19 cellular contexts compared by ENCODE assay signal in the genomic region with DNA sequence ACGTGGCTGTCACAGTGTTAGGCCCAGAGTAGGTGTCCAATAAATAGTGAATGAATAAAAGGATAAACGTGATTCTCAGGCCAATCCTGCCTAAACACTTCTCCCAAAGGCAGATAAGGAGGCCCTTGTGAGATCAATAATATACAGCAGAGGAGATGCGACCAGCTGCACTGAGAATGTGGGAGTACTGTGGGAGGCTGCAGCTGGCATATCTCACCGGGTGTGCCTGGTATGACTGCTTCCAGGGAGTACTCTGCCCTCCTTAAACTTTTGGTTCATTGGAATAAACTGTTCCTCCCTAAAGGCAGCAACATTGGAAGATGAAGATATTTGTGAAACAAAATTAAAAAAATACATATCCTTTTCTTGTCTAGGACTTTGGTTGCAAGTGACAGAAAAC. TPM values are rescaled to one million over a fixed set of nuclear protein-coding genes. Genes with fewer than 3 reads are reported as not detected.
"Had no signal": no experiment of that assay in that cellular context is flagged by ENCODE, and none has a peak within 500 bp of the region (broad histone marks: within the 10 kb centered on the region; RNA-seq: fewer than 3 reads in every experiment).

No MANE protein-coding gene starts in this region.

- H3K27ac Mint-ChIP-seq: activated naive CD4-positive, alpha-beta T cell treated with anti-CD3 and anti-CD28 coated beads, Interleukin-2, amount 50 U/mL, for 24 hours; naive thymus-derived CD8-positive, alpha-beta T cell had no signal

- ATAC-seq: activated CD4-positive, CD25-positive, alpha-beta regulatory T cell treated with anti-CD3 and anti-CD28 coated beads, Interleukin-2, amount 50 U/mL, for 24 hours; gastroesophageal sphincter; heart left ventricle; naive thymus-derived CD8-positive, alpha-beta T cell; psoas muscle had no signal

- DNase-seq: activated CD4-positive, alpha-beta T cell treated with anti-CD3 and anti-CD28 coated beads, Interleukin-2, amount 50 U/mL, for 1 hour; activated CD8-positive, alpha-beta memory T cell treated with anti-CD3 and anti-CD28 coated beads, Interleukin-2, amount 50 U/mL, for 4 hours; activated effector memory CD4-positive, alpha-beta T cell treated with anti-CD3 and anti-CD28 coated beads, Interleukin-2, amount 50 U/mL, for 16 hours; activated T-cell treated with anti-CD3 and anti-CD28 coated beads, Interleukin-2, amount 50 U/mL, for 48 hours; cortex of kidney; heart left ventricle; mesenchymal stem cell; naive thymus-derived CD8-positive, alpha-beta T cell; psoas muscle; stimulated activated CD4-positive, alpha-beta T cell treated with anti-CD3 and anti-CD28 coated beads, Interleukin-4, amount 100 ng/mL, for 1 hour; stomach; T-helper 1 cell; T-helper 9 cell had no signal

- H3K4me3 Mint-ChIP-seq: activated naive CD4-positive, alpha-beta T cell treated with anti-CD3 and anti-CD28 coated beads, Interleukin-2, amount 50 U/mL, for 24 hours; naive thymus-derived CD8-positive, alpha-beta T cell had no signal

- H3K9me3 ChIP-seq: ascending aorta, gastroesophageal sphincter, heart left ventricle, psoas muscle, stomach, thoracic aorta had no signal

- H3K4me3 ChIP-seq: ascending aorta, gastroesophageal sphincter, heart left ventricle, psoas muscle, smooth muscle cell, stomach, thoracic aorta had no signal

- H3K9me3 Mint-ChIP-seq: activated naive CD4-positive, alpha-beta T cell treated with anti-CD3 and anti-CD28 coated beads, Interleukin-2, amount 50 U/mL, for 24 hours had no signal

- H3K36me3 ChIP-seq: ascending aorta, gastroesophageal sphincter, heart left ventricle, stomach, thoracic aorta had no signal

- H3K4me1 Mint-ChIP-seq: activated naive CD4-positive, alpha-beta T cell treated with anti-CD3 and anti-CD28 coated beads, Interleukin-2, amount 50 U/mL, for 24 hours; naive thymus-derived CD8-positive, alpha-beta T cell had no signal

- H3K27ac ChIP-seq: ascending aorta, gastroesophageal sphincter, heart left ventricle, psoas muscle, stomach, thoracic aorta had no signal

- H3K4me1 ChIP-seq: gastroesophageal sphincter, stomach had no signal

- H3K36me3 Mint-ChIP-seq: activated naive CD4-positive, alpha-beta T cell treated with anti-CD3 and anti-CD28 coated beads, Interleukin-2, amount 50 U/mL, for 24 hours; naive thymus-derived CD8-positive, alpha-beta T cell had no signal

- H3K4me2 ChIP-seq: smooth muscle cell had no signal

- H3K27me3 ChIP-seq: ascending aorta, heart left ventricle had no signal

RNA-seq across cellular contexts. Expression of gene PTPN3, which starts 57.1 kb away (rescaled TPM):
- total RNA-seq: naive thymus-derived CD8-positive, alpha-beta T cell had no signal
- polyA plus RNA-seq: naive thymus-derived CD8-positive, alpha-beta T cell had no signal
